ENCODE assay signal across 3 cellular contexts in genomic region chr5:51013036-51013435, GRCh38.
TF ChIP-seq lines count a peak whose summit lies in the region.

No MANE protein-coding gene starts in this region.

TF ChIP-seq in liver, 16 proteins besides CTCF, POLR2A, EP300 and RAD21:
- TF ChIP-seq JUND (IDR thresholded peaks at IDR 0.05) (no peak), FOXA1 (IDR thresholded peaks at IDR 0.05) (no peak), HNF4A (conservative IDR thresholded peaks at IDR 0.05) (peak; percentile 52 to 59), RXRA (IDR thresholded peaks at IDR 0.05) (no peak), ZBTB33 (IDR thresholded peaks at IDR 0.05) (no peak), YY1 (IDR thresholded peaks at IDR 0.05) (peak; percentile 22), REST (IDR thresholded peaks at IDR 0.05) (no peak), MAX (IDR thresholded peaks at IDR 0.05) (no peak), GABPA (IDR thresholded peaks at IDR 0.05 in 1 of 2, conservative IDR thresholded peaks at IDR 0.05 in 1 of 2) (no peak)

TF ChIP-seq in HepG2, 621 proteins besides CTCF, POLR2A, EP300 and RAD21:
- TF ChIP-seq ZNF432 (CRISPR knock-in tag; IDR thresholded peaks at IDR 0.05; ENCODE audit: borderline replicate concordance): no peak
- no peak for TF ChIP-seq TCF12 (IDR thresholded peaks at IDR 0.05)
- TF ChIP-seq TCF12 (CRISPR knock-in tag; IDR thresholded peaks at IDR 0.05): no peak
- no peak for TF ChIP-seq ZNF160 (CRISPR knock-in tag; IDR thresholded peaks at IDR 0.05)
- no peak for TF ChIP-seq POLR2G (IDR thresholded peaks at IDR 0.05; ENCODE audit: low read depth, low read length)
- no peak for TF ChIP-seq PBX3 (CRISPR knock-in tag; IDR thresholded peaks at IDR 0.05; ENCODE audit: borderline replicate concordance)
- no peak for TF ChIP-seq ZNF777 (CRISPR knock-in tag; IDR thresholded peaks at IDR 0.05)
- TF ChIP-seq TOPORS (CRISPR knock-in tag; IDR thresholded peaks at IDR 0.05): no peak
- no peak for TF ChIP-seq ZNF883 (CRISPR knock-in tag; IDR thresholded peaks at IDR 0.05; ENCODE audit: not compliant biosample characterization)
- TF ChIP-seq RXRA (CRISPR knock-in tag; IDR thresholded peaks at IDR 0.05): no peak
- no peak for TF ChIP-seq ZNF354B (CRISPR knock-in tag; IDR thresholded peaks at IDR 0.05)

TF ChIP-seq in WTC11, 78 proteins besides CTCF, POLR2A, EP300 and RAD21:
- TF ChIP-seq KAT7 (CRISPR knock-in tag; IDR thresholded peaks at IDR 0.05; ENCODE audit: borderline replicate concordance) (no peak), HMGA2 (CRISPR knock-in tag; IDR thresholded peaks at IDR 0.05) (0 out of 2 replicates have a peak, but pooled peaks have one; percentile 24)
